37 cellular contexts compared by ENCODE assay signal in genomic region chr17:22518185-22518584, GRCh38.
"Had no signal": no experiment of that assay in that cellular context is flagged by ENCODE, and none has a peak within 500 bp of the region (broad histone marks: within the 10 kb centered on the region; RNA-seq: fewer than 3 reads in every experiment).

No MANE protein-coding gene starts in this region.

- ATAC-seq: activated CD8-positive, alpha-beta memory T cell treated with anti-CD3 and anti-CD28 coated beads, Interleukin-2, amount 10 ng/mL, durations not matched to agents 7 days and 5 days; activated CD8-positive, alpha-beta T cell treated with anti-CD3 and anti-CD28 coated beads, Interleukin-2, amount 10 ng/mL, durations not matched to agents 7 days and 5 days; activated naive CD8-positive, alpha-beta T cell treated with anti-CD3 and anti-CD28 coated beads, Interleukin-2, amount 50 U/mL, for 24 hours had no signal

- H3K4me1 Mint-ChIP-seq: activated B cell treated with CpG ODN at 0.5 μM for 24 hours; activated CD4-positive, alpha-beta T cell treated with anti-CD3 and anti-CD28 coated beads, Interleukin-2, amount 10 ng/mL, durations not matched to agents 24 days and 14 days; activated CD8-positive, alpha-beta memory T cell treated with anti-CD3 and anti-CD28 coated beads, Interleukin-2, amount 10 ng/mL, durations not matched to agents 7 days and 5 days; activated naive CD4-positive, alpha-beta T cell treated with anti-CD3 and anti-CD28 coated beads, Interleukin-2, amount 10 ng/mL, durations not matched to agents 7 days and 5 days; activated naive CD4-positive, alpha-beta T cell treated with anti-CD3 and anti-CD28 coated beads, Interleukin-2, amount 50 U/mL, for 24 hours; activated naive CD8-positive, alpha-beta T cell treated with anti-CD3 and anti-CD28 coated beads, Interleukin-2, amount 10 ng/mL, durations not matched to agents 7 days and 5 days; activated naive CD8-positive, alpha-beta T cell treated with anti-CD3 and anti-CD28 coated beads, Interleukin-2, amount 50 U/mL, for 24 hours; brain; central memory CD8-positive, alpha-beta T cell had no signal

- H3K27ac Mint-ChIP-seq: activated B cell treated with CpG ODN at 0.5 μM for 24 hours; activated CD4-positive, alpha-beta memory T cell treated with anti-CD3 and anti-CD28 coated beads for 36 hours; activated CD4-positive, alpha-beta T cell treated with anti-CD3 and anti-CD28 coated beads, Interleukin-2, amount 10 ng/mL, durations not matched to agents 24 days and 14 days; activated CD8-positive, alpha-beta memory T cell treated with anti-CD3 and anti-CD28 coated beads, Interleukin-2, amount 10 ng/mL, durations not matched to agents 7 days and 5 days; activated CD8-positive, alpha-beta T cell treated with anti-CD3 and anti-CD28 coated beads, Interleukin-2, amount 10 ng/mL, durations not matched to agents 7 days and 5 days; activated naive CD4-positive, alpha-beta T cell treated with anti-CD3 and anti-CD28 coated beads, Interleukin-2, amount 10 ng/mL, durations not matched to agents 7 days and 5 days; activated naive CD4-positive, alpha-beta T cell treated with anti-CD3 and anti-CD28 coated beads, Interleukin-2, amount 50 U/mL, for 24 hours; activated naive CD8-positive, alpha-beta T cell; activated naive CD8-positive, alpha-beta T cell treated with anti-CD3 and anti-CD28 coated beads, Interleukin-2, amount 10 ng/mL, durations not matched to agents 7 days and 5 days; activated naive CD8-positive, alpha-beta T cell treated with anti-CD3 and anti-CD28 coated beads, Interleukin-2, amount 50 U/mL, for 24 hours; activated T-cell treated with anti-CD3 and anti-CD28 coated beads, Interleukin-2, amount 50 U/mL, for 24 hours; activated T-helper 2 cell treated with anti-CD3 and anti-CD28 coated beads, Interferon-gamma antibody, Interleukin-2, Interleukin-4, amounts not matched to agents 10 μg/mL and 5 μg/mL and 100 μg/mL, durations not matched to agents 14 hours and 24 hours and 36 hours; brain; T-helper 1 cell treated with Interleukin-12 subunit alpha and Interleukin-12 subunit beta and Interleukin-4 antibody, amounts not matched to agents 30 μg/mL and 1 μg/mL, for 36 hours; T-helper 2 cell treated with Interferon-gamma antibody and Interleukin-4, amounts not matched to agents 5 μg/mL and 100 μg/mL, for 36 hours had no signal

- H3K27me3 ChIP-seq: ascending aorta, cardiac muscle cell had no signal

- H3K4me1 ChIP-seq: ascending aorta had no signal

- H3K36me3 ChIP-seq: ascending aorta, cardiac muscle cell had no signal

- H3K4me3 Mint-ChIP-seq: activated B cell treated with CpG ODN at 0.5 μM for 24 hours; activated CD4-positive, alpha-beta memory T cell treated with anti-CD3 and anti-CD28 coated beads for 36 hours; activated CD4-positive, alpha-beta T cell treated with anti-CD3 and anti-CD28 coated beads, Interleukin-2, amount 10 ng/mL, durations not matched to agents 24 days and 14 days; activated CD8-positive, alpha-beta memory T cell treated with anti-CD3 and anti-CD28 coated beads, Interleukin-2, amount 10 ng/mL, durations not matched to agents 7 days and 5 days; activated CD8-positive, alpha-beta T cell treated with anti-CD3 and anti-CD28 coated beads, Interleukin-2, amount 10 ng/mL, durations not matched to agents 7 days and 5 days; activated naive CD4-positive, alpha-beta T cell treated with anti-CD3 and anti-CD28 coated beads, Interleukin-2, amount 10 ng/mL, durations not matched to agents 7 days and 5 days; activated naive CD4-positive, alpha-beta T cell treated with anti-CD3 and anti-CD28 coated beads, Interleukin-2, amount 50 U/mL, for 24 hours; activated naive CD8-positive, alpha-beta T cell; activated naive CD8-positive, alpha-beta T cell treated with anti-CD3 and anti-CD28 coated beads, Interleukin-2, amount 10 ng/mL, durations not matched to agents 7 days and 5 days; activated naive CD8-positive, alpha-beta T cell treated with anti-CD3 and anti-CD28 coated beads, Interleukin-2, amount 50 U/mL, for 24 hours; activated T-cell treated with anti-CD3 and anti-CD28 coated beads, Interleukin-2, amount 50 U/mL, for 24 hours; brain; central memory CD8-positive, alpha-beta T cell; T-helper 1 cell treated with Interleukin-12 subunit alpha and Interleukin-12 subunit beta and Interleukin-4 antibody, amounts not matched to agents 30 μg/mL and 1 μg/mL, for 36 hours; T-helper 2 cell treated with Interferon-gamma antibody and Interleukin-4, amounts not matched to agents 5 μg/mL and 100 μg/mL, for 36 hours had no signal

- DNase-seq: activated B cell treated with CpG ODN at 0.5 μM for 24 hours; activated CD4-positive, alpha-beta memory T cell treated with anti-CD3 and anti-CD28 coated beads for 36 hours; activated CD4-positive, alpha-beta T cell treated with anti-CD3 and anti-CD28 coated beads for 4 hours; activated CD4-positive, alpha-beta T cell treated with anti-CD3 and anti-CD28 coated beads, Interleukin-2, amount 10 ng/mL, durations not matched to agents 24 days and 14 days; activated CD4-positive, alpha-beta T cell treated with anti-CD3 and anti-CD28 coated beads, Interleukin-2, amount 50 U/mL, for 1 hour; activated CD4-positive, alpha-beta T cell treated with anti-CD3 and anti-CD28 coated beads, Interleukin-2, amount 50 U/mL, for 4 hours; activated CD4-positive, CD25-positive, alpha-beta regulatory T cell treated with anti-CD3 and anti-CD28 coated beads, Interleukin-2, amount 50 U/mL, for 72 hours; activated CD8-positive, alpha-beta memory T cell treated with anti-CD3 and anti-CD28 coated beads for 24 hours; activated CD8-positive, alpha-beta memory T cell treated with anti-CD3 and anti-CD28 coated beads, Interleukin-2, amount 10 ng/mL, durations not matched to agents 7 days and 5 days; activated CD8-positive, alpha-beta memory T cell treated with anti-CD3 and anti-CD28 coated beads, Interleukin-2, amount 50 U/mL, for 48 hours; activated CD8-positive, alpha-beta T cell treated with anti-CD3 and anti-CD28 coated beads, Interleukin-2, amount 10 ng/mL, durations not matched to agents 7 days and 5 days; activated effector memory CD4-positive, alpha-beta T cell treated with Interleukin-2 at 50 U/mL for 16 hours; activated gamma-delta T cell; activated naive CD4-positive, alpha-beta T cell treated with anti-CD3 and anti-CD28 coated beads, Interleukin-2, amount 10 ng/mL, durations not matched to agents 7 days and 5 days; activated naive CD4-positive, alpha-beta T cell treated with Interleukin-2 at 50 U/mL for 16 hours; activated naive CD8-positive, alpha-beta T cell treated with anti-CD3 and anti-CD28 coated beads, Interleukin-2, amount 10 ng/mL, durations not matched to agents 7 days and 5 days; activated naive CD8-positive, alpha-beta T cell treated with anti-CD3 and anti-CD28 coated beads, Interleukin-2, amount 50 U/mL, for 24 hours; activated T-cell treated with anti-CD3 and anti-CD28 coated beads, Interleukin-2, amount 50 U/mL, for 24 hours; activated T-cell treated with anti-CD3 and anti-CD28 coated beads, Interleukin-2, amount 50 U/mL, for 48 hours; amygdala; anterior cingulate cortex; caudate nucleus; cerebellar nuclear complex; T-helper 1 cell; T-helper 2 cell; T-helper 9 cell had no signal

- H3K36me3 Mint-ChIP-seq: activated CD4-positive, alpha-beta memory T cell treated with anti-CD3 and anti-CD28 coated beads for 36 hours; activated CD8-positive, alpha-beta memory T cell treated with anti-CD3 and anti-CD28 coated beads, Interleukin-2, amount 10 ng/mL, durations not matched to agents 7 days and 5 days; activated naive CD4-positive, alpha-beta T cell treated with anti-CD3 and anti-CD28 coated beads, Interleukin-2, amount 10 ng/mL, durations not matched to agents 7 days and 5 days; activated naive CD4-positive, alpha-beta T cell treated with anti-CD3 and anti-CD28 coated beads, Interleukin-2, amount 50 U/mL, for 24 hours; activated naive CD8-positive, alpha-beta T cell; activated naive CD8-positive, alpha-beta T cell treated with anti-CD3 and anti-CD28 coated beads, Interleukin-2, amount 10 ng/mL, durations not matched to agents 7 days and 5 days; brain had no signal

- H3K4me3 ChIP-seq: ascending aorta, cardiac muscle cell had no signal

- H3K27ac ChIP-seq: ascending aorta, cardiac muscle cell, VCaP had no signal

- H3K9me3 ChIP-seq: ascending aorta had no signal

- FAIRE-seq: bronchial epithelial cell had no signal

- H3K27me3 Mint-ChIP-seq: activated B cell treated with CpG ODN at 0.5 μM for 24 hours; activated CD4-positive, alpha-beta memory T cell treated with anti-CD3 and anti-CD28 coated beads for 36 hours; activated CD4-positive, alpha-beta T cell treated with anti-CD3 and anti-CD28 coated beads, Interleukin-2, amount 10 ng/mL, durations not matched to agents 24 days and 14 days; activated CD8-positive, alpha-beta memory T cell treated with anti-CD3 and anti-CD28 coated beads, Interleukin-2, amount 10 ng/mL, durations not matched to agents 7 days and 5 days; activated naive CD4-positive, alpha-beta T cell treated with anti-CD3 and anti-CD28 coated beads, Interleukin-2, amount 10 ng/mL, durations not matched to agents 7 days and 5 days; activated naive CD8-positive, alpha-beta T cell; activated naive CD8-positive, alpha-beta T cell treated with anti-CD3 and anti-CD28 coated beads, Interleukin-2, amount 10 ng/mL, durations not matched to agents 7 days and 5 days; activated naive CD8-positive, alpha-beta T cell treated with anti-CD3 and anti-CD28 coated beads, Interleukin-2, amount 50 U/mL, for 24 hours; activated T-cell treated with anti-CD3 and anti-CD28 coated beads, Interleukin-2, amount 50 U/mL, for 24 hours; brain; central memory CD8-positive, alpha-beta T cell had no signal

- H3K9me3 Mint-ChIP-seq: activated CD4-positive, alpha-beta T cell treated with anti-CD3 and anti-CD28 coated beads, Interleukin-2, amount 10 ng/mL, durations not matched to agents 24 days and 14 days had no signal
